In the genomic region with DNA sequence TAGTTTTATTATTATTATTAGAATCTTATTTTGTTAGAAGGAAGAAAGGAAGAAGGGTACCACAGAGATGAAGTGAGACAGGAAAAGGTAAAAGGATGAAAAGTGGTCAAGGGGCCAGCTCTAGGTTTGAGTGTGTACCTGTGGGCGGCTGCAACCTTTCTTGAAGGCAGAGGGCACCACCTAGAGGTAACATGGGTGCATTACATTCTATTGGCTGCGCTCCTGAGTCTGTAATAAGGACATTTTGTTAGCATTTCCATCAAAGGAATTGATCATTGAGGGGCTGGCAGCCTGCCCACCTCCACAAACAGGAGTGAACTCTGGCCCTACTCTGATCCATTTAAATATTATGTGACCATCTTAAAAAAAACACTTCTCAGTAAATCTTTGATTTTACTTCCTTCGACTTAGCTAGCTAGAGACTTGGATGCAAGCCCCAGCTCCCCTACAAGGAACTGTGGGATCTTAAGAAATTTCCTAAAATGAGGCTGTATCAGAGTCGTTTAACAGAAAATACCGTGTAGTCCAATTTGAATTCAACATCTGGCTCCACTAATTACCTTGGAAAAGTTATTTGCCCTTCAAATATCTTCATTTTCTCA, we compare ENCODE assay signal across 8 cellular contexts.
A peak's percentile ranks its signal among the peaks of the same experiment; 100 is the strongest.
DNase-seq lines count a peak whose midpoint lies in the region; ATAC-seq and TF ChIP-seq lines count a peak whose summit lies in the region.

No MANE protein-coding gene starts in this region.

- ATAC-seq in GM18519 (IDR thresholded peaks at IDR 0.05; ENCODE audit: low FRiP score, unreplicated experiment) (peak; percentile 95), HG02938 (IDR thresholded peaks at IDR 0.05; ENCODE audit: unreplicated experiment) (peak; percentile 91), heart left ventricle (peak in 1 of 4 donors; percentile 39), sciatic nerve (no peak)

- intact Hi-C loops in Caco-2 (cut with micrococcal nuclease; ENCODE audit: unreplicated experiment) (loop anchor here (1.0 to 5.0 kb wide), 7 partner anchors 77 to 1990 kb away; no protein-coding TSS in a partner anchor), heart left ventricle (cut with DNase I) (loop anchor here in 1 of 10 donors (10.0 kb wide), 1 partner anchor 312 kb away; no protein-coding TSS in a partner anchor), sciatic nerve (cut with DNase I) (no loop called here)

- TF ChIP-seq CTCF in Caco-2 (IDR thresholded peaks at IDR 0.05; ENCODE audit: insufficient read depth in 1 of 2, low read depth in 1 of 2, low read length in 1 of 2, severe bottlenecking in 1 of 2, unreplicated experiment in 1 of 2) (peak; percentile 97), heart left ventricle (IDR thresholded peaks at IDR 0.05) (peak; percentile 37 to 67 (median 58))

- TF ChIP-seq POLR2A in heart left ventricle (IDR thresholded peaks at IDR 0.05) = no peak

- no peak overlapping the region for H3K27ac ChIP-seq in heart left ventricle

- H3K4me3 ChIP-seq in Caco-2 (ENCODE audit: low read depth, low read length) = no peak overlapping the region
- H3K4me3 ChIP-seq in heart left ventricle = no peak overlapping the region

- H3K9me3 Mint-ChIP-seq in Caco-2 (ENCODE audit: unreplicated experiment) = no peaks in the 10 kb centered on the region
- no peaks in the 10 kb centered on the region for H3K9me3 Mint-ChIP-seq in activated CD4-positive, alpha-beta memory T cell treated with anti-CD3 and anti-CD28 coated beads, Interleukin-2, amount 10 ng/mL, durations not matched to agents 7 days and 5 days

- H3K27ac Mint-ChIP-seq in Caco-2 (ENCODE audit: unreplicated experiment) = no peak overlapping the region
- no peak overlapping the region for H3K27ac Mint-ChIP-seq in activated CD4-positive, alpha-beta memory T cell treated with anti-CD3 and anti-CD28 coated beads, Interleukin-2, amount 10 ng/mL, durations not matched to agents 7 days and 5 days

- no peaks in the 10 kb centered on the region for H3K4me1 Mint-ChIP-seq in Caco-2 (ENCODE audit: low read depth, unreplicated experiment)
- no peaks in the 10 kb centered on the region for H3K4me1 Mint-ChIP-seq in activated CD4-positive, alpha-beta memory T cell treated with anti-CD3 and anti-CD28 coated beads, Interleukin-2, amount 10 ng/mL, durations not matched to agents 7 days and 5 days

- H3K36me3 ChIP-seq in Caco-2 (ENCODE audit: control insufficient read depth, insufficient read depth, low read length) = no peaks in the 10 kb centered on the region
- no peaks in the 10 kb centered on the region for H3K36me3 ChIP-seq in heart left ventricle

- BruUV-seq in Caco-2 (replicated peaks; lab: Mats Ljungman, UMichigan) = no TSS peak

- H3K27me3 Mint-ChIP-seq in Caco-2 (ENCODE audit: insufficient read depth, unreplicated experiment) = peaks cover 5% of the 10 kb centered on the region
- H3K27me3 Mint-ChIP-seq in activated CD4-positive, alpha-beta memory T cell treated with anti-CD3 and anti-CD28 coated beads, Interleukin-2, amount 10 ng/mL, durations not matched to agents 7 days and 5 days = no peaks in the 10 kb centered on the region

- WGBS in heart left ventricle, 4 donors = 23 to 29% (median 26%) methylated on average over 5 of the region's 5 CpGs

- POLR2A ChIA-PET in Caco-2 (lab: Charles Lee) = interaction anchor here (0.7 kb wide), 1 partner anchor 1838 kb away, joined by 8 read pairs; no protein-coding TSS in a partner anchor
- POLR2A ChIA-PET in activated CD4-positive, alpha-beta memory T cell treated with anti-CD3 and anti-CD28 coated beads, Interleukin-2, amount 10 ng/mL, durations not matched to agents 7 days and 5 days (lab: Charles Lee) = no interaction called here

- H3K27me3 ChIP-seq in Caco-2 (replicated peaks; ENCODE audit: control insufficient read depth, insufficient read depth, low read length) (no peaks in the 10 kb centered on the region), heart left ventricle (no peaks in the 10 kb centered on the region)

- no peak overlapping the region for H3K4me3 Mint-ChIP-seq in Caco-2 (ENCODE audit: unreplicated experiment)
- H3K4me3 Mint-ChIP-seq in activated CD4-positive, alpha-beta memory T cell treated with anti-CD3 and anti-CD28 coated beads, Interleukin-2, amount 10 ng/mL, durations not matched to agents 7 days and 5 days = no peak overlapping the region

- no peaks in the 10 kb centered on the region for H3K36me3 Mint-ChIP-seq in Caco-2 (ENCODE audit: insufficient read depth, unreplicated experiment)
- no peaks in the 10 kb centered on the region for H3K36me3 Mint-ChIP-seq in activated CD4-positive, alpha-beta memory T cell treated with anti-CD3 and anti-CD28 coated beads, Interleukin-2, amount 10 ng/mL, durations not matched to agents 7 days and 5 days (ENCODE audit: low read depth)

- CTCF ChIA-PET in Caco-2 (lab: Charles Lee) = interaction anchor here (0.6 to 1.3 kb wide), 16 partner anchors 12 to 1622 kb away, joined by 3 to 18 read pairs (median 4); no protein-coding TSS in a partner anchor
- CTCF ChIA-PET in activated CD4-positive, alpha-beta memory T cell treated with anti-CD3 and anti-CD28 coated beads, Interleukin-2, amount 10 ng/mL, durations not matched to agents 7 days and 5 days (lab: Charles Lee) = interaction anchor here (1.0 to 1.9 kb wide), 5 partner anchors 8 to 408 kb away, joined by 3 to 6 read pairs (median 3); no protein-coding TSS in a partner anchor

- DNase-seq in Caco-2 = peak; percentile 75 to 85
- peak; percentile 3 for DNase-seq in NCI-H1417 treated with DMSO at 0.1 percent for 48 hours (lab: John Stamatoyannopoulos, UW)
- peak; percentile 29 for DNase-seq in activated CD4-positive, alpha-beta memory T cell treated with anti-CD3 and anti-CD28 coated beads, Interleukin-2, amount 10 ng/mL, durations not matched to agents 7 days and 5 days
- peak in 2 of 5 donors; percentile 9 to 18 for DNase-seq in heart left ventricle
- DNase-seq in putamen (ENCODE audit: low spot score) = peak; percentile 40
- no peak for DNase-seq in sciatic nerve (ENCODE audit: low spot score)

- no peaks in the 10 kb centered on the region; the same call in 1 of the 2 replicates for H3K9me3 ChIP-seq in Caco-2
- peaks cover 0 to 3% (median 0%) of the 10 kb centered on the region in 12 donors for H3K9me3 ChIP-seq in heart left ventricle

- H3K4me1 ChIP-seq in Caco-2 = no peaks in the 10 kb centered on the region
- H3K4me1 ChIP-seq in heart left ventricle = no peaks in the 10 kb centered on the region
